ENCODE assay signal across 8 cellular contexts in the genomic region with DNA sequence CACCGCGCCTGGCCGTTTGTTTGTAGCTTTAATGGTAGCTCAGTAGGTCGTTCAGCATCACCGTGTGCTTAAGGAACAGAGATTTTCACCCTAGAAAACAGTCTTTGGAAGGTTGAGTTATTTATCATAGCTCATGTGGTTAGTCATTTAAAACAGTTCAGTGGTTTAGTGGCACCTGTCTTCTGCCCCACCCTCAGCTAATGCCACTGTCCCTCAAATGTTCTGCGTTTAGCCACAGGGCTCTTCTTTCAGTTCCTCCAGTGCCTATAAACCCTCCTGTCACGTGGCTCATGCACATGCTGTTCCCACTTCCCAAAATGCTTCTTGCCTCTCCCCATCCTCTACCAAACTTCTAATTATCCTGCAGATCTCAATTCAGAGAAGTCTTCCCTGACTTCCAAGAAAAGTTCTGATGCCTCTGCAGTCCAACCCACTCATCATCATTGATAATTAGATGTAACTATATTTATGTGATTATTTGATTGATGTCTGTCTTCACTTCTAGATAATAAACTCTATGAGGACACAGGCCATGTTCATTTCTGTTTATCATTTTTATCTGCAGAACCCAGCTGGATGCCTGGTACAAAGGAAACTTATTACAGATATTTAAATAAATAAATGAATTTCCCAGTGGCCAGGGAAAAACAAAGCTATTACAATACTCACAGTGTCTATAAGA. TPM values are rescaled to one million over a fixed set of nuclear protein-coding genes. Genes with fewer than 3 reads are reported as not detected.
A peak's percentile ranks its signal among the peaks of the same experiment; 100 is the strongest.
DNase-seq lines count a peak whose midpoint lies in the region; ATAC-seq and TF ChIP-seq lines count a peak whose summit lies in the region.

No MANE protein-coding gene starts in this region.

- intact Hi-C loops in sciatic nerve (cut with DNase I) = no loop called here

- CTCF ChIA-PET in activated CD4-positive, alpha-beta T cell treated with anti-CD3 and anti-CD28 coated beads, Interleukin-2, amount 10 ng/mL, durations not matched to agents 7 days and 5 days (lab: Charles Lee) = interaction anchor here (1.2 to 10.9 kb wide), 7 partner anchors 13 to 116 kb away, joined by 4 to 80 read pairs (median 6); a partner anchor contains a TSS

- H3K36me3 Mint-ChIP-seq in activated CD4-positive, alpha-beta T cell treated with anti-CD3 and anti-CD28 coated beads, Interleukin-2, amount 10 ng/mL, durations not matched to agents 7 days and 5 days (ENCODE audit: low read depth) = peaks cover 2% of the 10 kb centered on the region
- no peaks in the 10 kb centered on the region for H3K36me3 Mint-ChIP-seq in osteocyte (ENCODE audit: unreplicated experiment)

- H3K27ac ChIP-seq in osteoblast (ENCODE audit: low read depth, low read length) = no peak overlapping the region

- H4K20me1 ChIP-seq in osteoblast (ENCODE audit: insufficient read depth, low read length) = no peaks in the 10 kb centered on the region

- no peak for TF ChIP-seq CTCF in osteoblast (IDR thresholded peaks at IDR 0.05; ENCODE audit: extremely low read depth, low read depth, low read length)
- no peak for TF ChIP-seq CTCF in osteocyte (IDR thresholded peaks at IDR 0.05)

- H2AFZ ChIP-seq in osteoblast (ENCODE audit: low read length) = no peak overlapping the region

- H3K4me3 ChIP-seq in osteoblast (ENCODE audit: insufficient read depth, low read length) = no peak overlapping the region

- H3K27me3 ChIP-seq in osteoblast (ENCODE audit: insufficient read depth, low read length) = peaks cover 15% of the 10 kb centered on the region

- ATAC-seq in HG02678 (IDR thresholded peaks at IDR 0.05; ENCODE audit: unreplicated experiment) = peak; percentile 85
- peak; percentile 62 for ATAC-seq in sciatic nerve

- H3K4me2 ChIP-seq in osteoblast (ENCODE audit: insufficient read depth, low read length) = no peak overlapping the region

- no peaks in the 10 kb centered on the region for H3K79me2 ChIP-seq in osteoblast (ENCODE audit: insufficient read depth, low read length)

- peaks cover 61% of the 10 kb centered on the region for H3K4me1 Mint-ChIP-seq in activated CD4-positive, alpha-beta T cell treated with anti-CD3 and anti-CD28 coated beads, Interleukin-2, amount 10 ng/mL, durations not matched to agents 7 days and 5 days
- H3K4me1 Mint-ChIP-seq in osteocyte (ENCODE audit: unreplicated experiment) = no peaks in the 10 kb centered on the region

- H3K36me3 ChIP-seq in osteoblast (ENCODE audit: insufficient read depth, low read length) = no peaks in the 10 kb centered on the region

- no peaks in the 10 kb centered on the region for H3K9me3 Mint-ChIP-seq in activated CD4-positive, alpha-beta T cell treated with anti-CD3 and anti-CD28 coated beads, Interleukin-2, amount 10 ng/mL, durations not matched to agents 7 days and 5 days
- H3K9me3 Mint-ChIP-seq in osteocyte (ENCODE audit: unreplicated experiment) = peaks cover under 1% of the 10 kb centered on the region

- H3K4me1 ChIP-seq in osteoblast (ENCODE audit: insufficient read depth, low read length) = no peaks in the 10 kb centered on the region

- H3K9me3 ChIP-seq in osteoblast (ENCODE audit: low read depth, low read length) = no peaks in the 10 kb centered on the region

- POLR2A ChIA-PET in activated CD4-positive, alpha-beta T cell treated with anti-CD3 and anti-CD28 coated beads, Interleukin-2, amount 10 ng/mL, durations not matched to agents 7 days and 5 days (lab: Charles Lee) = interaction anchor here (0.5 to 1.3 kb wide), 2 partner anchors 14 to 712 kb away, joined by 3 to 4 read pairs; no protein-coding TSS in a partner anchor

- H3K27me3 Mint-ChIP-seq in activated CD4-positive, alpha-beta T cell treated with anti-CD3 and anti-CD28 coated beads, Interleukin-2, amount 10 ng/mL, durations not matched to agents 7 days and 5 days = no peaks in the 10 kb centered on the region
- H3K27me3 Mint-ChIP-seq in osteocyte (ENCODE audit: unreplicated experiment) = peaks cover 32% of the 10 kb centered on the region

- peak overlapping the region; percentile 32 for H3K27ac Mint-ChIP-seq in activated CD4-positive, alpha-beta T cell treated with anti-CD3 and anti-CD28 coated beads, Interleukin-2, amount 10 ng/mL, durations not matched to agents 7 days and 5 days
- no peak overlapping the region for H3K27ac Mint-ChIP-seq in osteocyte (ENCODE audit: unreplicated experiment)

- no peak overlapping the region for H3K4me3 Mint-ChIP-seq in activated CD4-positive, alpha-beta T cell treated with anti-CD3 and anti-CD28 coated beads, Interleukin-2, amount 10 ng/mL, durations not matched to agents 7 days and 5 days
- no peak overlapping the region for H3K4me3 Mint-ChIP-seq in osteocyte (ENCODE audit: unreplicated experiment)

- no peak for DNase-seq in activated CD4-positive, alpha-beta T cell treated with anti-CD3 and anti-CD28 coated beads, Interleukin-2, amount 10 ng/mL, durations not matched to agents 7 days and 5 days
- no peak for DNase-seq in activated CD4-positive, alpha-beta T cell treated with anti-CD3 and anti-CD28 coated beads for 1 hour
- DNase-seq in NOMO-1 (lab: John Stamatoyannopoulos, UW; ENCODE audit: unreplicated experiment in 2 of 2) (peak; percentile 75 to 82), sciatic nerve (ENCODE audit: low spot score) (peak; percentile 62), osteoblast (ENCODE audit: insufficient read length, low spot score, missing footprints) (no peak), GM19240 (ENCODE audit: insufficient read length, low spot score) (no peak), osteocyte (ENCODE audit: extremely low spot score, unreplicated experiment) (no peak)

RNA-seq across cellular contexts. Expression of a gene that starts 14.4 kb away (rescaled TPM):
- 10 to 100 TPM; 17.7 to 19.1 TPM for total RNA-seq in activated CD4-positive, alpha-beta T cell treated with anti-CD3 and anti-CD28 coated beads, Interleukin-2, amount 10 ng/mL, durations not matched to agents 7 days and 5 days
- total RNA-seq in sciatic nerve (6.6 TPM), osteoblast (29.0 and 29.8 TPM in 2 replicates), osteocyte (6.3 and 6.7 TPM in 2 replicates)

Comparison
In these comparisons a context has a peak if more than half of its experiments do, and no peak if none do; other contexts are left out.
1. DNase-seq: peak in NOMO-1 (2 of 2) and sciatic nerve (single experiment); none in activated CD4-positive, alpha-beta T cell treated with anti-CD3 and anti-CD28 coated beads, Interleukin-2, amount 10 ng/mL, durations not matched to agents 7 days and 5 days (single experiment), activated CD4-positive, alpha-beta T cell treated with anti-CD3 and anti-CD28 coated beads for 1 hour (single experiment), osteoblast (single experiment), GM19240 (single experiment) and osteocyte (single experiment).